Comparison of ENCODE assay signal across 26 cellular contexts in the genomic region with DNA sequence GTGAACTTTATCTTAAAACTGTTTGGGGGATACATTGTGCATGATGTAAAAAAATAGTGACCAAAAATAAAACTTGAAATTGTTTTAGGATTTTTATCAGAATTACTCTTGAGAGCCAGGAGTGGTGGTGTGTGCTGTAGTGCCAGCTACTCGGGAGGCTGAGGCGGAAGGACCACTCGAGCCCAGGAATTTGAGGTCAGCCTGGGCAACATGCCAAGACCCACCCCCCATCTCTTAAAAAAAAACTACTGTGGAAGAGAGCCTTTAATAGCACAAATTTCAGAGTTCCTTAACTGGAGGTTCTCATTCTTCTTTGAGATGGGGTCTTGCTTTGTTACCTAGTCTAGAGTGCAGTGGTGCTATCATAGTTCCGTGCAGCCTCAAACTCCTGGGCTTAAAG.
"Had no signal": no experiment of that assay in that cellular context is flagged by ENCODE, and none has a peak within 500 bp of the region (broad histone marks: within the 10 kb centered on the region; RNA-seq: fewer than 3 reads in every experiment).

No MANE protein-coding gene starts in this region.

- H2AFZ ChIP-seq: hepatocyte had no signal

- H3K4me3 Mint-ChIP-seq: dendritic cell treated with granulocyte-macrophage colony-stimulating factor and Interleukin-4, amounts not matched to agents 40 ng/mL and 50 ng/mL, for 4 days; endodermal cell; memory B cell; natural killer cell; stimulated activated memory B cell treated with anti-CD40 and anti-IgM and Interleukin-4, amounts not matched to agents 10 μg/mL and 1 μg/mL and 100 μg/mL, for 72 hours; type B pancreatic cell had no signal

- ATAC-seq: esophagus mucosa; gastrocnemius medialis; heart left ventricle; left lobe of liver; natural killer cell; psoas muscle; right cardiac atrium; stimulated activated memory B cell treated with anti-CD40 and anti-IgM and Interleukin-4, amounts not matched to agents 10 μg/mL and 1 μg/mL and 100 μg/mL, for 72 hours; stimulated activated naive CD8-positive, alpha-beta T cell treated with anti-CD3 and anti-CD28 coated beads, Interleukin-15, Interleukin-2, amounts not matched to agents 100 U/mL and 50 U/mL, for 24 hours had no signal

- H3K27me3 Mint-ChIP-seq: dendritic cell treated with granulocyte-macrophage colony-stimulating factor and Interleukin-4, amounts not matched to agents 40 ng/mL and 50 ng/mL, for 4 days; memory B cell; stimulated activated memory B cell treated with anti-CD40 and anti-IgM and Interleukin-4, amounts not matched to agents 10 μg/mL and 1 μg/mL and 100 μg/mL, for 72 hours; type B pancreatic cell had no signal

- H3K27ac Mint-ChIP-seq: dendritic cell treated with granulocyte-macrophage colony-stimulating factor and Interleukin-4, amounts not matched to agents 40 ng/mL and 50 ng/mL, for 4 days; endodermal cell; memory B cell; natural killer cell; stimulated activated memory B cell treated with anti-CD40 and anti-IgM and Interleukin-4, amounts not matched to agents 10 μg/mL and 1 μg/mL and 100 μg/mL, for 72 hours; type B pancreatic cell had no signal

- H3K4me1 Mint-ChIP-seq: endodermal cell had no signal

- DNase-seq: effector CD8-positive, alpha-beta T cell; endodermal cell; gastrocnemius medialis; heart left ventricle; kidney; natural killer cell; occipital lobe; ovary; posterior cingulate gyrus; psoas muscle; right cardiac atrium; spleen; stimulated activated CD4-positive, alpha-beta T cell treated with anti-CD3 and anti-CD28 coated beads, Interleukin-4, amount 100 ng/mL, for 4 hours; stimulated activated naive CD8-positive, alpha-beta T cell treated with anti-CD3 and anti-CD28 coated beads, Interleukin-15, Interleukin-2, amounts not matched to agents 100 U/mL and 50 U/mL, for 24 hours; testis; tibial artery had no signal

- H3K4me2 ChIP-seq: hepatocyte had no signal

- H3K27ac ChIP-seq: epithelial cell of prostate, gastrocnemius medialis, heart left ventricle, hepatocyte, ovary, psoas muscle, skin epidermis, spleen, testis, tibial artery had no signal

- H3K36me3 ChIP-seq: ovary had no signal

- H3K9me3 ChIP-seq: gastrocnemius medialis, heart left ventricle, ovary, psoas muscle, spleen, testis, tibial artery had no signal

- H3K4me3 ChIP-seq: gastrocnemius medialis, heart left ventricle, hepatocyte, lung, ovary, psoas muscle, skin epidermis, spleen, testis, tibial artery had no signal

- H3K79me2 ChIP-seq: hepatocyte had no signal

- H3K9me3 Mint-ChIP-seq: dendritic cell treated with granulocyte-macrophage colony-stimulating factor and Interleukin-4, amounts not matched to agents 40 ng/mL and 50 ng/mL, for 4 days; endodermal cell; memory B cell; natural killer cell; stimulated activated memory B cell treated with anti-CD40 and anti-IgM and Interleukin-4, amounts not matched to agents 10 μg/mL and 1 μg/mL and 100 μg/mL, for 72 hours; type B pancreatic cell had no signal

- H3K4me1 ChIP-seq: gastrocnemius medialis, heart left ventricle, psoas muscle, spleen, testis, tibial artery had no signal

- H3K27me3 ChIP-seq: gastrocnemius medialis, heart left ventricle, hepatocyte, ovary, spleen, testis, tibial artery had no signal
